16 cellular contexts compared by ENCODE assay signal in genomic region chr1:168918860-168919741, GRCh38.
DNase-seq lines count a peak whose midpoint lies in the region; TF ChIP-seq lines count a peak whose summit lies in the region.
"Had no signal": no experiment of that assay in that cellular context is flagged by ENCODE, and none has a peak within 500 bp of the region (broad histone marks: within the 10 kb centered on the region; RNA-seq: fewer than 3 reads in every experiment).

No MANE protein-coding gene starts in this region.

- no peaks in the 10 kb centered on the region for H3K9me3 ChIP-seq in HUES48 (ENCODE audit: control insufficient read depth, insufficient read depth, low read length)
- no peaks in the 10 kb centered on the region for H3K9me3 ChIP-seq in neuron (ENCODE audit: low read length)

- H3K4me1 ChIP-seq in HUES48 (ENCODE audit: control insufficient read depth, insufficient read depth, low read length), result peaks cover 25% of the 10 kb centered on the region
- H3K4me1 ChIP-seq in neuron (ENCODE audit: insufficient read depth, low read length), result peaks cover 49% of the 10 kb centered on the region

- H3K4me1 Mint-ChIP-seq in chondrocyte (ENCODE audit: low read depth), result no peaks in the 10 kb centered on the region
- H3K4me1 Mint-ChIP-seq in T-helper 2 cell treated with Interferon-gamma antibody and Interleukin-4, amounts not matched to agents 5 μg/mL and 100 μg/mL, for 36 hours (ENCODE audit: low read depth), result peaks cover 11% of the 10 kb centered on the region

- no peak overlapping the region for H3K9ac ChIP-seq in HUES48 (ENCODE audit: low read depth, low read length)

- H3K27ac ChIP-seq in HUES48 (ENCODE audit: low read depth, low read length), result peak overlapping the region; percentile 74
- peak overlapping the region; percentile 38 for H3K27ac ChIP-seq in angular gyrus (ENCODE audit: low read depth, low read length)
- H3K27ac ChIP-seq: foreskin keratinocyte had no signal

- H3K27me3 ChIP-seq in HUES48 (ENCODE audit: control insufficient read depth, insufficient read depth, low read length) (no peaks in the 10 kb centered on the region), neuron (ENCODE audit: insufficient read depth, low read length) (no peaks in the 10 kb centered on the region)

- TF ChIP-seq CTCF in chondrocyte (IDR thresholded peaks at IDR 0.05), result no peak
- TF ChIP-seq CTCF in GM10266 (IDR thresholded peaks at IDR 0.05; ENCODE audit: control insufficient read depth, insufficient read depth, low read depth, missing control alignments), result no peak

- H3K36me3 ChIP-seq in HUES48 (ENCODE audit: control insufficient read depth, insufficient read depth, low read length) (no peaks in the 10 kb centered on the region), neuron (ENCODE audit: insufficient read depth, low read length) (no peaks in the 10 kb centered on the region)

- H3K4me3 Mint-ChIP-seq in chondrocyte (ENCODE audit: unreplicated experiment), result no peak overlapping the region
- H3K4me3 Mint-ChIP-seq in T-helper 2 cell treated with Interferon-gamma antibody and Interleukin-4, amounts not matched to agents 5 μg/mL and 100 μg/mL, for 36 hours, result no peak overlapping the region

- H3K27ac Mint-ChIP-seq in chondrocyte (ENCODE audit: unreplicated experiment), result no peak overlapping the region
- no peak overlapping the region for H3K27ac Mint-ChIP-seq in T-helper 2 cell treated with Interferon-gamma antibody and Interleukin-4, amounts not matched to agents 5 μg/mL and 100 μg/mL, for 36 hours

- H3K36me3 Mint-ChIP-seq in chondrocyte (ENCODE audit: low read depth), result no peaks in the 10 kb centered on the region
- H3K36me3 Mint-ChIP-seq in T-helper 2 cell treated with Interferon-gamma antibody and Interleukin-4, amounts not matched to agents 5 μg/mL and 100 μg/mL, for 36 hours (ENCODE audit: low read depth), result no peaks in the 10 kb centered on the region

- no peaks in the 10 kb centered on the region for H3K27me3 Mint-ChIP-seq in chondrocyte (ENCODE audit: low read depth)
- peaks cover 6% of the 10 kb centered on the region for H3K27me3 Mint-ChIP-seq in T-helper 2 cell treated with Interferon-gamma antibody and Interleukin-4, amounts not matched to agents 5 μg/mL and 100 μg/mL, for 36 hours (ENCODE audit: low read depth)

- H2AFZ ChIP-seq in neuron (ENCODE audit: low read depth, low read length), result peak overlapping the region; percentile 48

- DNase-seq in globus pallidus (ENCODE audit: low spot score) (peak; percentile 68), chondrocyte (ENCODE audit: low spot score) (no peak), D341Med (ENCODE audit: low spot score) (no peak), GM10266 (ENCODE audit: extremely low spot score) (no peak)
- DNase-seq in T-helper 2 cell treated with Interferon-gamma antibody and Interleukin-4, amounts not matched to agents 5 μg/mL and 100 μg/mL, for 36 hours (ENCODE audit: low spot score), result no peak
- DNase-seq: activated CD4-positive, alpha-beta T cell treated with anti-CD3 and anti-CD28 coated beads, Interleukin-2, amount 50 U/mL, for 1 hour; IMR-90; NCI-H1048; NCI-H524 treated with DMSO at 0.1 percent for 48 hours; retina; stimulated activated CD4-positive, alpha-beta T cell treated with anti-CD3 and anti-CD28 coated beads, Interleukin-2, amount 100 ng/mL, for 48 hours; T-helper 2 cell had no signal

- H3K4me3 ChIP-seq in HUES48 (ENCODE audit: low read depth, low read length) (no peak overlapping the region), neuron (ENCODE audit: low read length) (no peak overlapping the region)

- no peaks in the 10 kb centered on the region for H3K9me3 Mint-ChIP-seq in chondrocyte (ENCODE audit: low read depth)
- no peaks in the 10 kb centered on the region for H3K9me3 Mint-ChIP-seq in T-helper 2 cell treated with Interferon-gamma antibody and Interleukin-4, amounts not matched to agents 5 μg/mL and 100 μg/mL, for 36 hours
